ENCODE assay signal across 24 cellular contexts in genomic region chr5:62286834-62287611, GRCh38. TPM values are rescaled to one million over a fixed set of nuclear protein-coding genes. Genes with fewer than 3 reads are reported as not detected.
DNase-seq lines count a peak whose midpoint lies in the region; ATAC-seq and TF ChIP-seq lines count a peak whose summit lies in the region.
"Had no signal": no experiment of that assay in that cellular context is flagged by ENCODE, and none has a peak within 500 bp of the region (broad histone marks: within the 10 kb centered on the region; RNA-seq: fewer than 3 reads in every experiment).

No MANE protein-coding gene starts in this region.

- TF ChIP-seq POLR2A in IMR-90 (IDR thresholded peaks at IDR 0.05; ENCODE audit: low read depth, low read length): no peak

- no peaks in the 10 kb centered on the region for H3K27me3 Mint-ChIP-seq in activated CD4-positive, alpha-beta T cell treated with anti-CD3 and anti-CD28 coated beads for 36 hours
- H3K27me3 Mint-ChIP-seq in activated T-cell treated with anti-CD3 and anti-CD28 coated beads, Interleukin-2, amount 50 U/mL, for 72 hours (ENCODE audit: low read depth): no peaks in the 10 kb centered on the region
- peaks cover 3% of the 10 kb centered on the region for H3K27me3 Mint-ChIP-seq in mesothelial cell of epicardium (ENCODE audit: low read depth)

- H3K4me3 Mint-ChIP-seq in activated CD4-positive, alpha-beta T cell treated with anti-CD3 and anti-CD28 coated beads for 36 hours: peak overlapping the region; percentile 29
- peak overlapping the region; percentile 18 to 64 for H3K4me3 Mint-ChIP-seq in activated T-cell treated with anti-CD3 and anti-CD28 coated beads, Interleukin-2, amount 50 U/mL, for 72 hours
- H3K4me3 Mint-ChIP-seq in mesothelial cell of epicardium: no peak overlapping the region
- H3K4me3 Mint-ChIP-seq: memory B cell, nephron progenitor cell, WTC11 had no signal

- TF ChIP-seq CTCF in IMR-90 (conservative IDR thresholded peaks at IDR 0.05; ENCODE audit: low read depth, low read length): no peak
- no peak for TF ChIP-seq CTCF in mucosa of descending colon (IDR thresholded peaks at IDR 0.05)
- TF ChIP-seq CTCF in mesothelial cell of epicardium (IDR thresholded peaks at IDR 0.05; ENCODE audit: unreplicated experiment): no peak

- no peaks in the 10 kb centered on the region; the same call in 1 of the 2 replicates for H3K27me3 ChIP-seq in IMR-90 (ENCODE audit: control insufficient read depth, insufficient read depth, low read length)
- H3K27me3 ChIP-seq: BLaER1, foreskin keratinocyte, hepatocyte, uterus had no signal

- H3K56ac ChIP-seq in IMR-90 (ENCODE audit: extremely low read depth, insufficient read depth, low read length): no peak overlapping the region

- H3K36me3 Mint-ChIP-seq in activated CD4-positive, alpha-beta T cell treated with anti-CD3 and anti-CD28 coated beads for 36 hours (ENCODE audit: low read depth): peaks cover 16% of the 10 kb centered on the region
- peaks cover 11 to 34% of the 10 kb centered on the region in 2 donors for H3K36me3 Mint-ChIP-seq in activated T-cell treated with anti-CD3 and anti-CD28 coated beads, Interleukin-2, amount 50 U/mL, for 72 hours (ENCODE audit: insufficient read depth in 2 of 2)
- H3K36me3 Mint-ChIP-seq in mesothelial cell of epicardium: no peaks in the 10 kb centered on the region
- H3K36me3 Mint-ChIP-seq: memory B cell had no signal

- POLR2A ChIA-PET in activated CD4-positive, alpha-beta T cell treated with anti-CD3 and anti-CD28 coated beads for 36 hours (lab: Charles Lee): interaction anchor here (0.9 to 1.6 kb wide), 2 partner anchors 21 to 25 kb away, joined by 3 to 6 read pairs; no protein-coding TSS in a partner anchor
- POLR2A ChIA-PET in IMR-90 (lab: Charles Lee; ENCODE audit: unreplicated experiment): no interaction called here

- H3K27ac Mint-ChIP-seq in activated CD4-positive, alpha-beta T cell treated with anti-CD3 and anti-CD28 coated beads for 36 hours: peak overlapping the region; percentile 96
- H3K27ac Mint-ChIP-seq in activated T-cell treated with anti-CD3 and anti-CD28 coated beads, Interleukin-2, amount 50 U/mL, for 72 hours: peak overlapping the region; percentile 98
- no peak overlapping the region for H3K27ac Mint-ChIP-seq in mesothelial cell of epicardium
- H3K27ac Mint-ChIP-seq: memory B cell, nephron progenitor cell, WTC11 had no signal

- H2BK15ac ChIP-seq in IMR-90 (ENCODE audit: low read depth, low read length): no peak overlapping the region

- TF ChIP-seq RAD21 in IMR-90 (IDR thresholded peaks at IDR 0.05; ENCODE audit: low read length): no peak

- H2AK9ac ChIP-seq in IMR-90 (replicated peaks; ENCODE audit: low read depth, low read length, poor library complexity): no peak overlapping the region

- H4K5ac ChIP-seq in IMR-90 (ENCODE audit: low read depth, low read length): no peak overlapping the region

- no peaks in the 10 kb centered on the region for H3K9me1 ChIP-seq in IMR-90 (ENCODE audit: insufficient read depth, low read length)

- dilution Hi-C loops in IMR-90 (cut with HindIII; ENCODE audit: low sequenced_read_pairs, unreplicated experiment): no loop called here

- no peak overlapping the region for H3K14ac ChIP-seq in IMR-90 (replicated peaks; ENCODE audit: low read depth, low read length)

- no peak overlapping the region for H3K18ac ChIP-seq in IMR-90 (ENCODE audit: low read depth, low read length)

- H3K27ac ChIP-seq in IMR-90 (ENCODE audit: insufficient read depth, low read length): no peak overlapping the region
- H3K27ac ChIP-seq: BLaER1, epithelial cell of prostate, foreskin keratinocyte, hepatocyte, uterus had no signal

- H2BK5ac ChIP-seq in IMR-90 (ENCODE audit: low read depth, low read length, poor library complexity, severe bottlenecking): no peak overlapping the region

- no peak overlapping the region for H2BK120ac ChIP-seq in IMR-90 (ENCODE audit: low read depth, low read length)

- intact Hi-C loops in activated CD4-positive, alpha-beta T cell treated with anti-CD3 and anti-CD28 coated beads for 36 hours (cut with DNase I, micrococcal nuclease): loop anchor here (5.0 to 10.0 kb wide), 3 partner anchors 50 to 1082 kb away; partner anchors contain the start of gene DIMT1 (in 1 of the 2)
- intact Hi-C loops in IMR-90 (cut with micrococcal nuclease): no loop called here
- intact Hi-C loops in mucosa of descending colon (cut with DNase I, micrococcal nuclease): no loop called here

- no peak overlapping the region for H3K4me2 ChIP-seq in IMR-90 (ENCODE audit: low read depth, low read length)
- H3K4me2 ChIP-seq: BLaER1, hepatocyte had no signal

- no peaks in the 10 kb centered on the region for H3K79me1 ChIP-seq in IMR-90 (ENCODE audit: low read depth in 1 of 2, low read length in 2 of 2)

- CTCF ChIA-PET in activated CD4-positive, alpha-beta T cell treated with anti-CD3 and anti-CD28 coated beads for 36 hours (lab: Charles Lee): interaction anchor here (1.0 to 2.2 kb wide), 7 partner anchors 10 to 62 kb away, joined by 3 to 17 read pairs (median 7); partner anchors contain the start of gene KIF2A
- CTCF ChIA-PET in IMR-90 (lab: Yijun Ruan, JAX): interaction anchor here (0.6 kb wide), 1 partner anchor 10 kb away, joined by 5 read pairs; no protein-coding TSS in a partner anchor

- in situ Hi-C loops in IMR-90 (cut with MboI; ENCODE audit: low sequenced_read_pairs): no loop called here

- no peaks in the 10 kb centered on the region for H3K4me1 ChIP-seq in IMR-90 (ENCODE audit: control insufficient read depth, insufficient read depth, low read length)
- H3K4me1 ChIP-seq in mucosa of descending colon (ENCODE audit: low read depth): no peaks in the 10 kb centered on the region
- H3K4me1 ChIP-seq: BLaER1, foreskin keratinocyte, uterus had no signal

- ATAC-seq in activated CD4-positive, alpha-beta T cell treated with anti-CD3 and anti-CD28 coated beads for 36 hours: no peak
- ATAC-seq in IMR-90 (ENCODE audit: low read depth) (no peak), mucosa of descending colon (peak; percentile 77)
- ATAC-seq in activated T-cell treated with anti-CD3 and anti-CD28 coated beads, Interleukin-2, amount 50 U/mL, for 72 hours (replicated peaks in 1 of 2): no peak
- ATAC-seq: foreskin keratinocyte, WTC11 had no signal

- H3K23ac ChIP-seq in IMR-90 (ENCODE audit: low read depth, low read length): no peak overlapping the region

- peaks cover 88% of the 10 kb centered on the region for H3K4me1 Mint-ChIP-seq in activated CD4-positive, alpha-beta T cell treated with anti-CD3 and anti-CD28 coated beads for 36 hours
- H3K4me1 Mint-ChIP-seq in activated T-cell treated with anti-CD3 and anti-CD28 coated beads, Interleukin-2, amount 50 U/mL, for 72 hours (ENCODE audit: low read depth): peaks cover 91% of the 10 kb centered on the region
- no peaks in the 10 kb centered on the region for H3K4me1 Mint-ChIP-seq in mesothelial cell of epicardium
- H3K4me1 Mint-ChIP-seq: memory B cell, nephron progenitor cell had no signal

- H2AFZ ChIP-seq in IMR-90 (replicated peaks; ENCODE audit: low read length, poor library complexity): peak overlapping the region; percentile 32
- H2AFZ ChIP-seq: hepatocyte had no signal

- H4K91ac ChIP-seq in IMR-90 (ENCODE audit: insufficient read depth, low read depth, low read length): no peak overlapping the region

- H3K4ac ChIP-seq in IMR-90 (ENCODE audit: low read depth, low read length): no peak overlapping the region

- H3K9me3 ChIP-seq in IMR-90 (ENCODE audit: control insufficient read depth, insufficient read depth, low read length) (no peaks in the 10 kb centered on the region), mucosa of descending colon (no peaks in the 10 kb centered on the region)
- H3K9me3 ChIP-seq: uterus had no signal

- no CpG with 5 or more reads among the region's 6 CpGs for WGBS in IMR-90 (ENCODE audit: extremely low coverage in 2 of 2, insufficient read length in 1 of 2), 2 experiments

- H3K9ac ChIP-seq in IMR-90 (ENCODE audit: low read depth, low read length): no peak overlapping the region
- H3K9ac ChIP-seq: BLaER1 had no signal

- DNase-seq in activated CD4-positive, alpha-beta T cell treated with anti-CD3 and anti-CD28 coated beads for 36 hours: no peak
- DNase-seq in activated CD4-positive, alpha-beta T cell treated with anti-CD3 and anti-CD28 coated beads for 48 hours: no peak
- DNase-seq in IMR-90 (no peak), mucosa of descending colon (no peak), NOMO-1 (lab: John Stamatoyannopoulos, UW; ENCODE audit: unreplicated experiment in 2 of 2) (no peak), mesothelial cell of epicardium (ENCODE audit: low spot score in 2 of 2, unreplicated experiment in 2 of 2) (no peak), iPS-NIHi11 (ENCODE audit: low spot score) (no peak)
- DNase-seq in activated T-cell treated with anti-CD3 and anti-CD28 coated beads, Interleukin-2, amount 50 U/mL, for 72 hours: no peak
- DNase-seq: dermis blood vessel endothelial cell; foreskin keratinocyte; islet precursor cell; Karpas-422; NCI-H1105 treated with DMSO at 0.1 percent for 48 hours; NCI-H526; nephron progenitor cell; posterior cingulate gyrus; SHP77; stimulated activated CD4-positive, alpha-beta T cell treated with anti-CD3 and anti-CD28 coated beads, Interleukin-1b, Interleukin-23, amount 100 ng/mL, for 48 hours; uterus had no signal

- BruUV-seq in IMR-90 (replicated peaks; lab: Mats Ljungman, UMichigan): no TSS peak

- no peak overlapping the region for H2AK5ac ChIP-seq in IMR-90 (ENCODE audit: low read depth, low read length)

- H3K4me3 ChIP-seq in IMR-90 (ENCODE audit: insufficient read depth, low read depth, low read length) (no peak overlapping the region), mucosa of descending colon (no peak overlapping the region)
- H3K4me3 ChIP-seq: BLaER1, hepatocyte, uterus had no signal

- H3K36me3 ChIP-seq in IMR-90 (ENCODE audit: control insufficient read depth, insufficient read depth, low read length) (no peaks in the 10 kb centered on the region), mucosa of descending colon (ENCODE audit: low read depth) (no peaks in the 10 kb centered on the region)
- H3K36me3 ChIP-seq: BLaER1, uterus had no signal

- H4K20me1 ChIP-seq in IMR-90 (ENCODE audit: insufficient read depth, low read length): no peaks in the 10 kb centered on the region
- H4K20me1 ChIP-seq: BLaER1 had no signal

- no peak overlapping the region for H4K8ac ChIP-seq in IMR-90 (ENCODE audit: low read depth in 2 of 2, low read length in 2 of 2)

- H3K9me3 Mint-ChIP-seq in activated CD4-positive, alpha-beta T cell treated with anti-CD3 and anti-CD28 coated beads for 36 hours (ENCODE audit: low read depth): peaks cover 4% of the 10 kb centered on the region
- H3K9me3 Mint-ChIP-seq in activated T-cell treated with anti-CD3 and anti-CD28 coated beads, Interleukin-2, amount 50 U/mL, for 72 hours: peaks cover 4 to 10% of the 10 kb centered on the region in 2 donors
- peaks cover 8% of the 10 kb centered on the region for H3K9me3 Mint-ChIP-seq in mesothelial cell of epicardium

- no peak overlapping the region for H2BK20ac ChIP-seq in IMR-90 (ENCODE audit: low read depth, low read length)

RNA-seq across cellular contexts. Expression of gene KIF2A, which starts 19.0 kb away (rescaled TPM):
- 100 to 1,000 TPM; 224 to 306 TPM for total RNA-seq in activated CD4-positive, alpha-beta T cell treated with anti-CD3 and anti-CD28 coated beads for 36 hours
- total RNA-seq in IMR-90 (2012; rRNA removed) (37.3 and 80.8 TPM in 2 replicates), mucosa of descending colon (10 to 100 TPM; 34.2 to 43.3 (median 41.8) TPM), mesothelial cell of epicardium (54.4 to 59.0 TPM (median 56.9 TPM) in 3 replicates)
- 22.4 and 23.6 TPM in 2 replicates for polyA plus RNA-seq in IMR-90 (2012; rRNA removed)
- polyA plus RNA-seq in IMR-90 (2012; cell fraction: cytosol; rRNA removed): 1.9 and 3.3 TPM in 2 replicates
- polyA plus RNA-seq in IMR-90 (2012; cell fraction: nucleus; rRNA removed; ENCODE audit: low replicate concordance): 0.91 and 9.0 TPM in 2 replicates
- 100 to 1,000 TPM; 158 to 193 TPM for total RNA-seq in activated T-cell treated with anti-CD3 and anti-CD28 coated beads, Interleukin-2, amount 50 U/mL, for 72 hours

Comparison
In these comparisons a context has a peak if more than half of its experiments do, and no peak if none do; other contexts are left out.
1. intact Hi-C loops: an anchor here in activated CD4-positive, alpha-beta T cell treated with anti-CD3 and anti-CD28 coated beads for 36 hours (5.0 to 10.0 kb wide); none called in IMR-90 and mucosa of descending colon.